1 cellular context compared by ENCODE assay signal in the genomic region with DNA sequence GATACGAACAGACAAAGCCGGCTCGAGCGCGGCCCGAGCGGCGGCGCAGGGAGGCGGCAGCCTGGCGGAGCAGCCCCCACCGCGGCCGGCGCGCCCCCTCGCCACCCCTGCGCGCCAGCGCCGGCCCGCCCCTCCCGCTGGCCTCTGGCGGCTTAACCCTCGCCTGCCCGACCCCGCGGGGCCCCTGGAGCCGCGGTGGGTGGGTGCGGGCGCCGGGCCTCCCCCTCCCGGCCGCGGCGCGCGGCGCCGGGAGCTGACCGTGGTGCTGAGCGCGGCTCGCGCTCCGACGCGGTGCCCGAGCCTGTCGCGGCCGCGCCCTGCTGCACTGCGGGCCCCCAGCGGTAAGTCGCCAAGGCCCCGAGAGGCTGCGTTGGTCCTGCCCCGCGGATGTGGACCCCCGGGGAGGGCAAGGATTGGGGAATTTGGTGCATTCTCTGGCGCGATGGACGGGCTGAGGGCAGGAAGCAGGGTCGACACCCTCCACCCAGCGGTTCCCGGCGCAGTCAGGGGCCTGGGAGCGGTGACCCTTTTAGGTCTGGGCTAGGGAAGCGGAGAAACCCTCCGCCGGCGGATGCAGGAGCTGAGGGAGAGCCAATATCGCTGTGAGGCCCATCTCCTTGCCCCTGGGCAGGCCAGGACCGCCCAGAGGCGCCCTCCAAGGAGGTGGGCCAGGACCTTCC.
TF ChIP-seq lines count a peak whose summit lies in the region.

No MANE protein-coding gene starts in this region.

TF ChIP-seq in HepG2, 621 proteins besides CTCF, POLR2A, EP300 and RAD21 (continued from another document and continues in another):
- TF ChIP-seq, protein P1, sequence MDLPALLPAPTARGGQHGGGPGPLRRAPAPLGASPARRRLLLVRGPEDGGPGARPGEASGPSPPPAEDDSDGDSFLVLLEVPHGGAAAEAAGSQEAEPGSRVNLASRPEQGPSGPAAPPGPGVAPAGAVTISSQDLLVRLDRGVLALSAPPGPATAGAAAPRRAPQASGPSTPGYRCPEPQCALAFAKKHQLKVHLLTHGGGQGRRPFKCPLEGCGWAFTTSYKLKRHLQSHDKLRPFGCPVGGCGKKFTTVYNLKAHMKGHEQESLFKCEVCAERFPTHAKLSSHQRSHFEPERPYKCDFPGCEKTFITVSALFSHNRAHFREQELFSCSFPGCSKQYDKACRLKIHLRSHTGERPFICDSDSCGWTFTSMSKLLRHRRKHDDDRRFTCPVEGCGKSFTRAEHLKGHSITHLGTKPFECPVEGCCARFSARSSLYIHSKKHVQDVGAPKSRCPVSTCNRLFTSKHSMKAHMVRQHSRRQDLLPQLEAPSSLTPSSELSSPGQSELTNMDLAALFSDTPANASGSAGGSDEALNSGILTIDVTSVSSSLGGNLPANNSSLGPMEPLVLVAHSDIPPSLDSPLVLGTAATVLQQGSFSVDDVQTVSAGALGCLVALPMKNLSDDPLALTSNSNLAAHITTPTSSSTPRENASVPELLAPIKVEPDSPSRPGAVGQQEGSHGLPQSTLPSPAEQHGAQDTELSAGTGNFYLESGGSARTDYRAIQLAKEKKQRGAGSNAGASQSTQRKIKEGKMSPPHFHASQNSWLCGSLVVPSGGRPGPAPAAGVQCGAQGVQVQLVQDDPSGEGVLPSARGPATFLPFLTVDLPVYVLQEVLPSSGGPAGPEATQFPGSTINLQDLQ (CRISPR knock-in tag; IDR thresholded peaks at IDR 0.05): no peak
- TF ChIP-seq SOX6 (IDR thresholded peaks at IDR 0.05): no peak
- no peak for TF ChIP-seq SOX6 (CRISPR knock-in tag; IDR thresholded peaks at IDR 0.05)
- no peak for TF ChIP-seq HNRNPUL1 (IDR thresholded peaks at IDR 0.05; ENCODE audit: low read depth, low read length)
- TF ChIP-seq RFX1 (IDR thresholded peaks at IDR 0.05): no peak
- no peak for TF ChIP-seq SP1 (IDR thresholded peaks at IDR 0.05)
- no peak for TF ChIP-seq SP1 (CRISPR knock-in tag; IDR thresholded peaks at IDR 0.05)
- 0 out of 2 replicates have a peak, but pooled peaks have one; percentile 33 for TF ChIP-seq ZNF430 (CRISPR knock-in tag; IDR thresholded peaks at IDR 0.05)
- TF ChIP-seq DPF2 (CRISPR knock-in tag; IDR thresholded peaks at IDR 0.05; ENCODE audit: borderline replicate concordance, low read depth): no peak
- TF ChIP-seq ZNF230 (CRISPR knock-in tag; IDR thresholded peaks at IDR 0.05): no peak
- TF ChIP-seq MAFG (CRISPR knock-in tag; IDR thresholded peaks at IDR 0.05): no peak
- TF ChIP-seq KMT2A (CRISPR knock-in tag; IDR thresholded peaks at IDR 0.05): no peak
- TF ChIP-seq, protein P2, sequence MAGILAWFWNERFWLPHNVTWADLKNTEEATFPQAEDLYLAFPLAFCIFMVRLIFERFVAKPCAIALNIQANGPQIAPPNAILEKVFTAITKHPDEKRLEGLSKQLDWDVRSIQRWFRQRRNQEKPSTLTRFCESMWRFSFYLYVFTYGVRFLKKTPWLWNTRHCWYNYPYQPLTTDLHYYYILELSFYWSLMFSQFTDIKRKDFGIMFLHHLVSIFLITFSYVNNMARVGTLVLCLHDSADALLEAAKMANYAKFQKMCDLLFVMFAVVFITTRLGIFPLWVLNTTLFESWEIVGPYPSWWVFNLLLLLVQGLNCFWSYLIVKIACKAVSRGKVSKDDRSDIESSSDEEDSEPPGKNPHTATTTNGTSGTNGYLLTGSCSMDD (CRISPR knock-in tag; IDR thresholded peaks at IDR 0.05): no peak
- TF ChIP-seq ZSCAN29 (CRISPR knock-in tag; conservative IDR thresholded peaks at IDR 0.05): no peak
- TF ChIP-seq ZNF337 (CRISPR knock-in tag; IDR thresholded peaks at IDR 0.05; ENCODE audit: borderline replicate concordance, low read depth): no peak
- no peak for TF ChIP-seq EZH2 (conservative IDR thresholded peaks at IDR 0.05; ENCODE audit: low read depth, low read length)
- no peak; the same call in 1 of the 2 replicates for TF ChIP-seq ZNF558 (CRISPR knock-in tag; IDR thresholded peaks at IDR 0.05; ENCODE audit: borderline replicate concordance)
- TF ChIP-seq SALL1 (CRISPR knock-in tag; IDR thresholded peaks at IDR 0.05): peak; percentile 75
- TF ChIP-seq NONO (IDR thresholded peaks at IDR 0.05): no peak
- no peak for TF ChIP-seq NONO (CRISPR knock-in tag; conservative IDR thresholded peaks at IDR 0.05)
- TF ChIP-seq, protein P3, sequence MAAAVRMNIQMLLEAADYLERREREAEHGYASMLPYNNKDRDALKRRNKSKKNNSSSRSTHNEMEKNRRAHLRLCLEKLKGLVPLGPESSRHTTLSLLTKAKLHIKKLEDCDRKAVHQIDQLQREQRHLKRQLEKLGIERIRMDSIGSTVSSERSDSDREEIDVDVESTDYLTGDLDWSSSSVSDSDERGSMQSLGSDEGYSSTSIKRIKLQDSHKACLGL (CRISPR knock-in tag; IDR thresholded peaks at IDR 0.05): peak; percentile 59; the same call in 1 of the 2 replicates
- no peak for TF ChIP-seq ZNF382 (CRISPR knock-in tag; IDR thresholded peaks at IDR 0.05; ENCODE audit: borderline replicate concordance)
- no peak for TF ChIP-seq POLR2G (IDR thresholded peaks at IDR 0.05; ENCODE audit: low read depth, low read length)
- TF ChIP-seq RARA (CRISPR knock-in tag; IDR thresholded peaks at IDR 0.05): peak; percentile 19; the same call in 1 of the 2 replicates
- TF ChIP-seq ZNF644 (CRISPR knock-in tag; IDR thresholded peaks at IDR 0.05; ENCODE audit: low read depth): no peak
- TF ChIP-seq, protein P4, sequence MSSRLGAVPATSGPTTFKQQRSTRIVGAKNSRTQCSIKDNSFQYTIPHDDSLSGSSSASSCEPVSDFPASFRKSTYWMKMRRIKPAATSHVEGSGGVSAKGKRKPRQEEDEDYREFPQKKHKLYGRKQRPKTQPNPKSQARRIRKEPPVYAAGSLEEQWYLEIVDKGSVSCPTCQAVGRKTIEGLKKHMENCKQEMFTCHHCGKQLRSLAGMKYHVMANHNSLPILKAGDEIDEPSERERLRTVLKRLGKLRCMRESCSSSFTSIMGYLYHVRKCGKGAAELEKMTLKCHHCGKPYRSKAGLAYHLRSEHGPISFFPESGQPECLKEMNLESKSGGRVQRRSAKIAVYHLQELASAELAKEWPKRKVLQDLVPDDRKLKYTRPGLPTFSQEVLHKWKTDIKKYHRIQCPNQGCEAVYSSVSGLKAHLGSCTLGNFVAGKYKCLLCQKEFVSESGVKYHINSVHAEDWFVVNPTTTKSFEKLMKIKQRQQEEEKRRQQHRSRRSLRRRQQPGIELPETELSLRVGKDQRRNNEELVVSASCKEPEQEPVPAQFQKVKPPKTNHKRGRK (CRISPR knock-in tag; IDR thresholded peaks at IDR 0.05): no peak
- TF ChIP-seq ZNF333 (CRISPR knock-in tag; IDR thresholded peaks at IDR 0.05; ENCODE audit: borderline replicate concordance): no peak
- TF ChIP-seq, protein P5, sequence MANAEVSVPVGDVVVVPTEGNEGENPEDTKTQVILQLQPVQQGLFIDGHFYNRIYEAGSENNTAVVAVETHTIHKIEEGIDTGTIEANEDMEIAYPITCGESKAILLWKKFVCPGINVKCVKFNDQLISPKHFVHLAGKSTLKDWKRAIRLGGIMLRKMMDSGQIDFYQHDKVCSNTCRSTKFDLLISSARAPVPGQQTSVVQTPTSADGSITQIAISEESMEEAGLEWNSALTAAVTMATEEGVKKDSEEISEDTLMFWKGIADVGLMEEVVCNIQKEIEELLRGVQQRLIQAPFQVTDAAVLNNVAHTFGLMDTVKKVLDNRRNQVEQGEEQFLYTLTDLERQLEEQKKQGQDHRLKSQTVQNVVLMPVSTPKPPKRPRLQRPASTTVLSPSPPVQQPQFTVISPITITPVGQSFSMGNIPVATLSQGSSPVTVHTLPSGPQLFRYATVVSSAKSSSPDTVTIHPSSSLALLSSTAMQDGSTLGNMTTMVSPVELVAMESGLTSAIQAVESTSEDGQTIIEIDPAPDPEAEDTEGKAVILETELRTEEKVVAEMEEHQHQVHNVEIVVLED (CRISPR knock-in tag; IDR thresholded peaks at IDR 0.05; ENCODE audit: borderline replicate concordance): no peak
- TF ChIP-seq, protein P6, sequence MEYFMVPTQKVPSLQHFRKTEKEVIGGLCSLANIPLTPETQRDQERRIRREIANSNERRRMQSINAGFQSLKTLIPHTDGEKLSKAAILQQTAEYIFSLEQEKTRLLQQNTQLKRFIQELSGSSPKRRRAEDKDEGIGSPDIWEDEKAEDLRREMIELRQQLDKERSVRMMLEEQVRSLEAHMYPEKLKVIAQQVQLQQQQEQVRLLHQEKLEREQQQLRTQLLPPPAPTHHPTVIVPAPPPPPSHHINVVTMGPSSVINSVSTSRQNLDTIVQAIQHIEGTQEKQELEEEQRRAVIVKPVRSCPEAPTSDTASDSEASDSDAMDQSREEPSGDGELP (IDR thresholded peaks at IDR 0.05; ENCODE audit: borderline replicate concordance, low read depth): no peak
- TF ChIP-seq ZNF878 (CRISPR knock-in tag; IDR thresholded peaks at IDR 0.05): no peak
- no peak for TF ChIP-seq FOXP4 (CRISPR knock-in tag; IDR thresholded peaks at IDR 0.05)
- no peak for TF ChIP-seq ZBTB3 (CRISPR knock-in tag; IDR thresholded peaks at IDR 0.05; ENCODE audit: borderline replicate concordance, low read depth)
- TF ChIP-seq, protein P7, sequence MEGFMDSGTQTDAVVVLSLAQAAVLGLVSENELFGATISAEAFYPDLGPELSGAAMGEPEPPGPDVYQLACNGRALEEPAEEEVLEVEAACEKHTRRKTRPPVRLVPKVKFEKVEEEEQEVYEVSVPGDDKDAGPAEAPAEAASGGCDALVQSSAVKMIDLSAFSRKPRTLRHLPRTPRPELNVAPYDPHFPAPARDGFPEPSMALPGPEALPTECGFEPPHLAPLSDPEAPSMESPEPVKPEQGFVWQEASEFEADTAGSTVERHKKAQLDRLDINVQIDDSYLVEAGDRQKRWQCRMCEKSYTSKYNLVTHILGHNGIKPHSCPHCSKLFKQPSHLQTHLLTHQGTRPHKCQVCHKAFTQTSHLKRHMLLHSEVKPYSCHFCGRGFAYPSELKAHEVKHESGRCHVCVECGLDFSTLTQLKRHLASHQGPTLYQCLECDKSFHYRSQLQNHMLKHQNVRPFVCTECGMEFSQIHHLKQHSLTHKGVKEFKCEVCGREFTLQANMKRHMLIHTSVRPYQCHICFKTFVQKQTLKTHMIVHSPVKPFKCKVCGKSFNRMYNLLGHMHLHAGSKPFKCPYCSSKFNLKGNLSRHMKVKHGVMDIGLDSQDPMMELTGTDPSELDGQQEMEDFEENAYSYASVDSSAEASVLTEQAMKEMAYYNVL (CRISPR knock-in tag; IDR thresholded peaks at IDR 0.05; ENCODE audit: borderline replicate concordance): no peak
- TF ChIP-seq ZNF607 (CRISPR knock-in tag; IDR thresholded peaks at IDR 0.05; ENCODE audit: borderline replicate concordance): 0 out of 2 replicates have a peak, but pooled peaks have one; percentile 22
- TF ChIP-seq, protein P8, sequence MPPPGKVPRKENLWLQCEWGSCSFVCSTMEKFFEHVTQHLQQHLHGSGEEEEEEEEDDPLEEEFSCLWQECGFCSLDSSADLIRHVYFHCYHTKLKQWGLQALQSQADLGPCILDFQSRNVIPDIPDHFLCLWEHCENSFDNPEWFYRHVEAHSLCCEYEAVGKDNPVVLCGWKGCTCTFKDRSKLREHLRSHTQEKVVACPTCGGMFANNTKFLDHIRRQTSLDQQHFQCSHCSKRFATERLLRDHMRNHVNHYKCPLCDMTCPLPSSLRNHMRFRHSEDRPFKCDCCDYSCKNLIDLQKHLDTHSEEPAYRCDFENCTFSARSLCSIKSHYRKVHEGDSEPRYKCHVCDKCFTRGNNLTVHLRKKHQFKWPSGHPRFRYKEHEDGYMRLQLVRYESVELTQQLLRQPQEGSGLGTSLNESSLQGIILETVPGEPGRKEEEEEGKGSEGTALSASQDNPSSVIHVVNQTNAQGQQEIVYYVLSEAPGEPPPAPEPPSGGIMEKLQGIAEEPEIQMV (CRISPR knock-in tag; IDR thresholded peaks at IDR 0.05; ENCODE audit: low read depth): peak; percentile 31; the same call in 1 of the 2 replicates
- no peak for TF ChIP-seq KMT2B (CRISPR knock-in tag; IDR thresholded peaks at IDR 0.05)
- peak; percentile 56 for TF ChIP-seq BCL3 (CRISPR knock-in tag; IDR thresholded peaks at IDR 0.05)
- no peak for TF ChIP-seq LCORL (IDR thresholded peaks at IDR 0.05)
- no peak for TF ChIP-seq LCORL (CRISPR knock-in tag; IDR thresholded peaks at IDR 0.05)
- TF ChIP-seq, protein P9, sequence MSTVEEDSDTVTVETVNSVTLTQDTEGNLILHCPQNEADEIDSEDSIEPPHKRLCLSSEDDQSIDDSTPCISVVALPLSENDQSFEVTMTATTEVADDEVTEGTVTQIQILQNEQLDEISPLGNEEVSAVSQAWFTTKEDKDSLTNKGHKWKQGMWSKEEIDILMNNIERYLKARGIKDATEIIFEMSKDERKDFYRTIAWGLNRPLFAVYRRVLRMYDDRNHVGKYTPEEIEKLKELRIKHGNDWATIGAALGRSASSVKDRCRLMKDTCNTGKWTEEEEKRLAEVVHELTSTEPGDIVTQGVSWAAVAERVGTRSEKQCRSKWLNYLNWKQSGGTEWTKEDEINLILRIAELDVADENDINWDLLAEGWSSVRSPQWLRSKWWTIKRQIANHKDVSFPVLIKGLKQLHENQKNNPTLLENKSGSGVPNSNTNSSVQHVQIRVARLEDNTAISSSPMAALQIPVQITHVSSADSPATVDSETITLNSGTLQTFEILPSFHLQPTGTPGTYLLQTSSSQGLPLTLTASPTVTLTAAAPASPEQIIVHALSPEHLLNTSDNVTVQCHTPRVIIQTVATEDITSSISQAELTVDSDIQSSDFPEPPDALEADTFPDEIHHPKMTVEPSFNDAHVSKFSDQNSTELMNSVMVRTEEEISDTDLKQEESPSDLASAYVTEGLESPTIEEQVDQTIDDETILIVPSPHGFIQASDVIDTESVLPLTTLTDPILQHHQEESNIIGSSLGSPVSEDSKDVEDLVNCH (CRISPR knock-in tag; IDR thresholded peaks at IDR 0.05): no peak
- TF ChIP-seq POGZ (CRISPR knock-in tag; IDR thresholded peaks at IDR 0.05): no peak
- no peak for TF ChIP-seq ATRX (CRISPR knock-in tag; IDR thresholded peaks at IDR 0.05; ENCODE audit: borderline replicate concordance)
- no peak for TF ChIP-seq IRX3 (CRISPR knock-in tag; IDR thresholded peaks at IDR 0.05; ENCODE audit: borderline replicate concordance, low read depth)
- no peak for TF ChIP-seq PAF1 (CRISPR knock-in tag; IDR thresholded peaks at IDR 0.05)
- TF ChIP-seq ZNF253 (CRISPR knock-in tag; IDR thresholded peaks at IDR 0.05; ENCODE audit: borderline replicate concordance): no peak
